Comparison of ENCODE assay signal across 8 cellular contexts in the genomic region with DNA sequence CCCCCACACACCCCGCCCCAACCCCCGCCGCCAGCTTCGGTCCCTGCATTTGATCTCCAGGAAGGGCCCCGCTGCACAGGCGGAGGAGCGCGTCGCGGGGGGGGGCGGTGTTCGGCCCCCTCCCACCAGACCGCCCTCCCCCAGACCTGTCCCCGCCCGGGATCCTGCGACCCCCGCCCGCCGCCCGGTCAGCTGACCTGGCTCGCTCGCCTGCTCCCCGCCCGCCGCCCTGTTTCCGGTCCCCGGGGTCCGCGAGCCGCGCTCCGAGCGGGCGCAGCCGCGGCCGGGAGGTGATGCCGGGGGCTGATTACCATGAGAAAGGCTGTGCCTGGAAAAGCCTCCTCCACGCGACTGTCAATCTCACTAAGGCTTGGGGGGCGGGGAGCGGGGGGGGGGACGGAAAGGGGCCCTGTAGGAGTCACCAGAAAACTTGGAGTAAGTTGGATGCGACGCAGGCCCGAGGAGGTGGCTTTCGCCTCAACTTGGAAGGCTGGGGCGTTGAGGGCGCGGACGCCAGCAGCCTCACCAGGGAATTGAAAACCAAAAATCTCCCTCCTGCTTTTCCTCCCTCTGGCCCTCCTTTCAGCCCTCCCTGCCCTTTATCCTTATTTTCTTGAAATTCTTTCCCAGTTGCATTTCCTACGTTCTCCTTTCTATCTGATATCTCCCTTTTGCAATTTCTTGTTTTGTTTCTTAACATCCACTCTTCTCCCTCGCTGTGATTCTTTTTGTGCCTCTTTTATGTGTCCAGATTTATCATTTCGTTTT. TPM values are rescaled to one million over a fixed set of nuclear protein-coding genes. Genes with fewer than 3 reads are reported as not detected.
DNase-seq lines count a peak whose midpoint lies in the region; ATAC-seq, FAIRE-seq and TF ChIP-seq lines count a peak whose summit lies in the region.

No MANE protein-coding gene starts in this region.

- H3K27me3 ChIP-seq in layer of hippocampus (ENCODE audit: control insufficient read depth, insufficient read depth, low read length): no peaks in the 10 kb centered on the region

- no peaks in the 10 kb centered on the region for H3K9me3 Mint-ChIP-seq in stimulated activated memory B cell treated with anti-CD40 and anti-IgM and Interleukin-4, amounts not matched to agents 10 μg/mL and 1 μg/mL and 100 μg/mL, for 72 hours

- H3K36me3 Mint-ChIP-seq in stimulated activated memory B cell treated with anti-CD40 and anti-IgM and Interleukin-4, amounts not matched to agents 10 μg/mL and 1 μg/mL and 100 μg/mL, for 72 hours: no peaks in the 10 kb centered on the region

- FAIRE-seq in H54 (lab: Jason Lieb, UNC): no peak

- H3K4me3 Mint-ChIP-seq in stimulated activated memory B cell treated with anti-CD40 and anti-IgM and Interleukin-4, amounts not matched to agents 10 μg/mL and 1 μg/mL and 100 μg/mL, for 72 hours: peak overlapping the region; percentile 80

- H3K27ac ChIP-seq in caudate nucleus (ENCODE audit: low read depth, low read length) (peak overlapping the region; percentile 95), layer of hippocampus (ENCODE audit: low read depth, low read length) (peak overlapping the region; percentile 83)

- no peak for DNase-seq in H54 (ENCODE audit: insufficient read length, low spot score)
- peak; percentile 74 to 80 for DNase-seq in NOMO-1 (lab: John Stamatoyannopoulos, UW; ENCODE audit: unreplicated experiment in 2 of 2)
- peak in 42 of 61 donors; percentile 19 to 91 (median 59) for DNase-seq in caudate nucleus (lab: John Stamatoyannopoulos, UW)
- DNase-seq in HT-29 (ENCODE audit: low spot score): no peak
- no peak for DNase-seq in GM13976 (ENCODE audit: low spot score)

- TF ChIP-seq CTCF in GM13976 (IDR thresholded peaks at IDR 0.05; ENCODE audit: borderline replicate concordance, control extremely low read depth, extremely low read depth, insufficient read depth, missing control alignments): no peak

- peak overlapping the region; percentile 72 for H3K27ac Mint-ChIP-seq in stimulated activated memory B cell treated with anti-CD40 and anti-IgM and Interleukin-4, amounts not matched to agents 10 μg/mL and 1 μg/mL and 100 μg/mL, for 72 hours

- H3K27me3 Mint-ChIP-seq in stimulated activated memory B cell treated with anti-CD40 and anti-IgM and Interleukin-4, amounts not matched to agents 10 μg/mL and 1 μg/mL and 100 μg/mL, for 72 hours: peaks cover 28% of the 10 kb centered on the region

- in situ Hi-C loops in GM13976 (cut with MboI; ENCODE audit: low sequenced_read_pairs, unreplicated experiment): no loop called here

- peak; percentile 62 for ATAC-seq in stimulated activated memory B cell treated with anti-CD40 and anti-IgM and Interleukin-4, amounts not matched to agents 10 μg/mL and 1 μg/mL and 100 μg/mL, for 72 hours
- ATAC-seq in HG03097 (IDR thresholded peaks at IDR 0.05; ENCODE audit: low FRiP score, unreplicated experiment): no peak

- peaks cover 33% of the 10 kb centered on the region for H3K4me1 Mint-ChIP-seq in stimulated activated memory B cell treated with anti-CD40 and anti-IgM and Interleukin-4, amounts not matched to agents 10 μg/mL and 1 μg/mL and 100 μg/mL, for 72 hours

- TF ChIP-seq POLR2A in H54 (IDR thresholded peaks at IDR 0.05; ENCODE audit: low read depth, low read length): 0 out of 2 replicates have a peak, but pooled peaks have one; percentile 19

RNA-seq across cellular contexts. Expression of a gene that starts 4.5 kb away (rescaled TPM):
- 0.18 TPM in 1 of 2 replicates, not detected in the other for total RNA-seq in HT-29 (2014; rRNA removed; shearing (Covaris generic))

Comparison
In these comparisons a context has a peak if more than half of its experiments do, and no peak if none do; other contexts are left out.
1. DNase-seq: peak in NOMO-1 (2 of 2) and caudate nucleus (42 of 61); none in H54 (single experiment), HT-29 (single experiment) and GM13976 (single experiment).